Comparison of ENCODE assay signal across 16 cellular contexts in genomic region chr7:157004839-157005455, GRCh38. TPM values are rescaled to one million over a fixed set of nuclear protein-coding genes. Genes with fewer than 3 reads are reported as not detected.
DNase-seq lines count a peak whose midpoint lies in the region; ATAC-seq, FAIRE-seq and TF ChIP-seq lines count a peak whose summit lies in the region.
"Had no signal": no experiment of that assay in that cellular context is flagged by ENCODE, and none has a peak within 500 bp of the region (broad histone marks: within the 10 kb centered on the region; RNA-seq: fewer than 3 reads in every experiment).

No MANE protein-coding gene starts in this region.

- FAIRE-seq in pancreas (lab: Jason Lieb, UNC), result no peak

- POLR2A ChIA-PET in HEK293 (lab: Yijun Ruan, JAX), result no interaction called here

- H3K9me3 Mint-ChIP-seq in T-helper 2 cell treated with Interferon-gamma antibody and Interleukin-4, amounts not matched to agents 5 μg/mL and 100 μg/mL, for 36 hours, result no peaks in the 10 kb centered on the region
- H3K9me3 Mint-ChIP-seq: activated CD4-positive, alpha-beta memory T cell treated with anti-CD3 and anti-CD28 coated beads for 36 hours had no signal

- no peaks in the 10 kb centered on the region for H3K9me3 ChIP-seq in HEK293 (ENCODE audit: control insufficient read depth, insufficient read depth, low read depth, low read length)
- no peaks in the 10 kb centered on the region for H3K9me3 ChIP-seq in pancreas

- ATAC-seq in pancreas, result no peak
- ATAC-seq in HG02623 (IDR thresholded peaks at IDR 0.05; ENCODE audit: unreplicated experiment), result no peak

- TF ChIP-seq CTCF in HEK293 (tag by site-specific recombination; IDR thresholded peaks at IDR 0.05), result no peak
- no peak for TF ChIP-seq CTCF in pancreas (IDR thresholded peaks at IDR 0.05)

- no peak for DNase-seq in T-helper 2 cell treated with Interferon-gamma antibody and Interleukin-4, amounts not matched to agents 5 μg/mL and 100 μg/mL, for 36 hours (ENCODE audit: low spot score)
- DNase-seq in T-helper 2 cell (no peak), epidermal melanocyte (ENCODE audit: insufficient read length, low spot score) (peak; percentile 16), pancreas (peak in 2 of 6 donors; percentile 11 to 13), SW480 (ENCODE audit: low spot score) (no peak), NCI-H2029 (lab: John Stamatoyannopoulos, UW) (no peak)
- DNase-seq: activated CD4-positive, alpha-beta memory T cell treated with anti-CD3 and anti-CD28 coated beads for 36 hours; activated naive CD4-positive, alpha-beta T cell; CD4-positive, CD25-positive, alpha-beta regulatory T cell; effector memory CD4-positive, alpha-beta T cell; foreskin melanocyte; stimulated activated CD4-positive, alpha-beta T cell treated with anti-CD3 and anti-CD28 coated beads, Interleukin-12 subunit alpha, Interleukin-12 subunit beta, amount 100 ng/mL, for 4 hours had no signal

- CTCF ChIA-PET in HEK293 (lab: Yijun Ruan, JAX), result no interaction called here

- no peaks in the 10 kb centered on the region for H3K36me3 Mint-ChIP-seq in T-helper 2 cell treated with Interferon-gamma antibody and Interleukin-4, amounts not matched to agents 5 μg/mL and 100 μg/mL, for 36 hours (ENCODE audit: low read depth)
- H3K36me3 Mint-ChIP-seq: activated CD4-positive, alpha-beta memory T cell treated with anti-CD3 and anti-CD28 coated beads for 36 hours; CD4-positive, CD25-positive, alpha-beta regulatory T cell had no signal

- H3K4me1 ChIP-seq in HEK293 (ENCODE audit: control insufficient read depth, insufficient read depth, low read length) (peaks cover 12% of the 10 kb centered on the region; the same call in 1 of the 2 replicates), pancreas (peaks cover 0 to 10% (median 0%) of the 10 kb centered on the region in 3 donors)

- peaks cover 80% of the 10 kb centered on the region for H3K27me3 Mint-ChIP-seq in T-helper 2 cell treated with Interferon-gamma antibody and Interleukin-4, amounts not matched to agents 5 μg/mL and 100 μg/mL, for 36 hours (ENCODE audit: low read depth)

- no peak overlapping the region for H3K27ac ChIP-seq in HEK293 (ENCODE audit: extremely low read depth, low read depth, low read length)
- H3K27ac ChIP-seq in pancreas, result peak overlapping the region; percentile 15 to 90 (median 68)
- H3K27ac ChIP-seq: cardiac muscle cell, RWPE1 had no signal

- H3K4me3 ChIP-seq in HEK293 (ENCODE audit: low read depth, low read length) (no peak overlapping the region), pancreas (peak overlapping the region in 3 of 4 donors; percentile 49 to 84 (median 80))
- H3K4me3 ChIP-seq: cardiac muscle cell had no signal

- H3K4me3 Mint-ChIP-seq in T-helper 2 cell treated with Interferon-gamma antibody and Interleukin-4, amounts not matched to agents 5 μg/mL and 100 μg/mL, for 36 hours, result peak overlapping the region; percentile 12
- H3K4me3 Mint-ChIP-seq: activated CD4-positive, alpha-beta memory T cell treated with anti-CD3 and anti-CD28 coated beads for 36 hours had no signal

- peaks cover 15% of the 10 kb centered on the region for H3K4me1 Mint-ChIP-seq in T-helper 2 cell treated with Interferon-gamma antibody and Interleukin-4, amounts not matched to agents 5 μg/mL and 100 μg/mL, for 36 hours (ENCODE audit: low read depth)

- H3K36me3 ChIP-seq in HEK293 (ENCODE audit: control insufficient read depth in 2 of 2, insufficient read depth in 1 of 2, low read length in 2 of 2) (peaks cover 0 to 27% of the 10 kb centered on the region in 2 experiments; a peak in 2 of 3 replicates), pancreas (no peaks in the 10 kb centered on the region)
- H3K36me3 ChIP-seq: cardiac muscle cell had no signal

- intact Hi-C loops in pancreas (cut with DNase I), result loop anchor here in 1 of 3 donors (10.0 kb wide), 1 partner anchor 130 kb away; the partner anchor contains the start of gene UBE3C

- peak overlapping the region; percentile 68 for H3K27ac Mint-ChIP-seq in T-helper 2 cell treated with Interferon-gamma antibody and Interleukin-4, amounts not matched to agents 5 μg/mL and 100 μg/mL, for 36 hours
- H3K27ac Mint-ChIP-seq: activated CD4-positive, alpha-beta memory T cell treated with anti-CD3 and anti-CD28 coated beads for 36 hours; CD4-positive, CD25-positive, alpha-beta regulatory T cell had no signal

- no peaks in the 10 kb centered on the region for H3K27me3 ChIP-seq in pancreas

- 61 to 65% methylated on average over 36 to 40 of the region's 40 CpGs for WGBS in pancreas, 2 donors

TF ChIP-seq in HEK293, 187 proteins besides CTCF, POLR2A, EP300 and RAD21:
- TF ChIP-seq, protein P1, sequence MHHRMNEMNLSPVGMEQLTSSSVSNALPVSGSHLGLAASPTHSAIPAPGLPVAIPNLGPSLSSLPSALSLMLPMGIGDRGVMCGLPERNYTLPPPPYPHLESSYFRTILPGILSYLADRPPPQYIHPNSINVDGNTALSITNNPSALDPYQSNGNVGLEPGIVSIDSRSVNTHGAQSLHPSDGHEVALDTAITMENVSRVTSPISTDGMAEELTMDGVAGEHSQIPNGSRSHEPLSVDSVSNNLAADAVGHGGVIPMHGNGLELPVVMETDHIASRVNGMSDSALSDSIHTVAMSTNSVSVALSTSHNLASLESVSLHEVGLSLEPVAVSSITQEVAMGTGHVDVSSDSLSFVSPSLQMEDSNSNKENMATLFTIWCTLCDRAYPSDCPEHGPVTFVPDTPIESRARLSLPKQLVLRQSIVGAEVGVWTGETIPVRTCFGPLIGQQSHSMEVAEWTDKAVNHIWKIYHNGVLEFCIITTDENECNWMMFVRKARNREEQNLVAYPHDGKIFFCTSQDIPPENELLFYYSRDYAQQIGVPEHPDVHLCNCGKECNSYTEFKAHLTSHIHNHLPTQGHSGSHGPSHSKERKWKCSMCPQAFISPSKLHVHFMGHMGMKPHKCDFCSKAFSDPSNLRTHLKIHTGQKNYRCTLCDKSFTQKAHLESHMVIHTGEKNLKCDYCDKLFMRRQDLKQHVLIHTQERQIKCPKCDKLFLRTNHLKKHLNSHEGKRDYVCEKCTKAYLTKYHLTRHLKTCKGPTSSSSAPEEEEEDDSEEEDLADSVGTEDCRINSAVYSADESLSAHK (tag by site-specific recombination; IDR thresholded peaks at IDR 0.05), result peak; percentile 57; the same call in 1 of the 2 replicates
- TF ChIP-seq, protein P2, sequence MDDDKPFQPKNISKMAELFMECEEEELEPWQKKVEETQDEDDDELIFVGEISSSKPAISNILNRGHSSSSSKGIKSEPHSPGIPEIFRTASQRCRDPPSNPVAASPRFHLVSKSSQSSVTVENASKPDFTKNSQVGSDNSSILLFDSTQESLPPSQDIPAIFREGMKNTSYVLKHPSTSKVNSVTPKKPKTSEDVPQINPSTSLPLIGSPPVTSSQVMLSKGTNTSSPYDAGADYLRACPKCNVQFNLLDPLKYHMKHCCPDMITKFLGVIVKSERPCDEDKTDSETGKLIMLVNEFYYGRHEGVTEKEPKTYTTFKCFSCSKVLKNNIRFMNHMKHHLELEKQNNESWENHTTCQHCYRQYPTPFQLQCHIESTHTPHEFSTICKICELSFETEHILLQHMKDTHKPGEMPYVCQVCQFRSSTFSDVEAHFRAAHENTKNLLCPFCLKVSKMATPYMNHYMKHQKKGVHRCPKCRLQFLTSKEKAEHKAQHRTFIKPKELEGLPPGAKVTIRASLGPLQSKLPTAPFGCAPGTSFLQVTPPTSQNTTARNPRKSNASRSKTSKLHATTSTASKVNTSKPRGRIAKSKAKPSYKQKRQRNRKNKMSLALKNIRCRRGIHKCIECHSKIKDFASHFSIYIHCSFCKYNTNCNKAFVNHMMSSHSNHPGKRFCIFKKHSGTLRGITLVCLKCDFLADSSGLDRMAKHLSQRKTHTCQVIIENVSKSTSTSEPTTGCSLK (tag by site-specific recombination; IDR thresholded peaks at IDR 0.05), result no peak

RNA-seq across cellular contexts. Expression of gene MNX1, which starts 5.5 kb away (rescaled TPM):
- 10 to 100 TPM; 15.6 to 33.8 (median 21.9) TPM for total RNA-seq in pancreas
- polyA plus RNA-seq in pancreas, result 10 to 100 TPM; 21.0 to 47.3 TPM
- total RNA-seq: activated CD4-positive, alpha-beta memory T cell treated with anti-CD3 and anti-CD28 coated beads for 36 hours had no signal
- polyA plus RNA-seq: CD4-positive, CD25-positive, alpha-beta regulatory T cell had no signal

RNA-seq across cellular contexts. Expression of gene NOM1, which starts 55.4 kb away (rescaled TPM):
- 10 to 100 TPM in 1 of 6 donors, 1 to 10 TPM in 5; 7.2 to 12.9 (median 8.7) TPM for total RNA-seq in pancreas
- polyA plus RNA-seq in pancreas, result 10 to 100 TPM in 1 of 2 donors, 1 to 10 TPM in 1; 8.5 to 11.1 TPM
